In the genomic region with DNA sequence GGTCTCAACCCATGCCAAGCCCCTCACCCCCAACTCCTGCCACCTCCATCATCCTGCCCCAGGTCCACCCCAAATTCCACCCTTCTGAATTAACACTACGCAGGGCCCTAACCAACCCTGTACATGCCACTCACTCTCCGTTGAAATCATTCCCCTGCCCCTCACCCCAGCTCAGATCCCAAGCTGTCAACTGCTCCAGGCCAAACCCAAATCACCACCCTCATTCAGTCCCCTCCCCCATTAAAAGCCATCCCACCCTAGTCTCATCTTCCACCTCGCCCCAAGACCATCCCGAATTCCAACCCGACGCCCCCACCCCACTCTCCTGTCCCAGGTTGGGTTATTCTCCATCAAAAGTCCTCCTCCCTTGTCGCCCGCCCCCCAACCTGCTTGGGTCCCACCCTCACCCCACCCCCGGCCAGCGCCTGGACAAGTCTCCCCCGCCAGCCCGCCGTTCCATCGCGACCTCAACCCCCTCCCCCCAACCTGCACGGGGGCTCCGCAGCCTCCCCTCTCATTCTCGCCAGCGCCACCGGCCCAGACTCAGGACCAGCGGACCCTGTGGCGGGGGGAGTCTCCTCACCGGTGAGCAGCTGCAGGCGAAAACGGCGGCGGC, we compare ENCODE assay signal across 8 cellular contexts. TPM values are rescaled to one million over a fixed set of nuclear protein-coding genes. Genes with fewer than 3 reads are reported as not detected.
DNase-seq lines count a peak whose midpoint lies in the region; ATAC-seq, FAIRE-seq and TF ChIP-seq lines count a peak whose summit lies in the region.

No MANE protein-coding gene starts in this region.

- H3K4me2 ChIP-seq in OCI-LY3 (ENCODE audit: low read length) (peak overlapping the region; percentile 95), H1 (ENCODE audit: insufficient read depth in 1 of 2, low read depth in 2 of 2, low read length in 2 of 2) (peak overlapping the region; percentile 83 to 95)

- H2BK120ac ChIP-seq in H1 (replicated peaks; ENCODE audit: low read depth, low read length) = no peak overlapping the region

- H3K36me3 ChIP-seq in OCI-LY3 (replicated peaks; ENCODE audit: low read depth, low read length) = no peaks in the 10 kb centered on the region
- no peaks in the 10 kb centered on the region for H3K36me3 ChIP-seq in H1 (ENCODE audit: control insufficient read depth in 2 of 4, insufficient read depth in 4 of 4, low read length in 3 of 4)

- H3K27me3 ChIP-seq in OCI-LY3 (ENCODE audit: low read depth, low read length) (no peaks in the 10 kb centered on the region), H1 (replicated peaks in 1 of 4; ENCODE audit: control insufficient read depth in 3 of 4, extremely low read depth in 1 of 4, insufficient read depth in 3 of 4, low read length in 3 of 4) (no peaks in the 10 kb centered on the region)

- H2BK12ac ChIP-seq in H1 (ENCODE audit: low read depth, low read length) = no peak overlapping the region

- H3K18ac ChIP-seq in H1 (ENCODE audit: extremely low read depth, low read length) = peak overlapping the region; percentile 64; the same call in 1 of the 2 replicates

- H3K27me3 Mint-ChIP-seq in natural killer cell (ENCODE audit: low read depth in 2 of 2) = no peaks in the 10 kb centered on the region

- no peak overlapping the region for H3K4ac ChIP-seq in H1 (replicated peaks; ENCODE audit: insufficient read length, low read depth, low read length)

- no peak for TF ChIP-seq RAD21 in H1 (IDR thresholded peaks at IDR 0.05 in 1 of 2, conservative IDR thresholded peaks at IDR 0.05 in 1 of 2; ENCODE audit: low read depth in 2 of 2, low read length in 2 of 2)

- peaks cover 6% of the 10 kb centered on the region; the same call in 1 of the 2 replicates for H3K79me1 ChIP-seq in H1 (ENCODE audit: low read depth, low read length)

- no peaks in the 10 kb centered on the region for H3K9me3 Mint-ChIP-seq in natural killer cell

- FAIRE-seq in GM12891 (lab: Jason Lieb, UNC) = peak; percentile 47
- FAIRE-seq in H1 (lab: Jason Lieb, UNC) = no peak

- peak overlapping the region; percentile 62 for H4K5ac ChIP-seq in H1 (ENCODE audit: insufficient read length, low read depth, low read length)

- 7% methylated on average over 7 of the region's 27 CpGs; no CpG with 5 or more reads in 1 of the 2 experiments for WGBS in H1 (ENCODE audit: extremely low coverage in 1 of 2, insufficient coverage in 1 of 2, insufficient read length in 1 of 2, insufficient replicate concordance in 2 of 2, low coverage in 1 of 2, low lambda C conversion rate in 2 of 2, missing lambda C conversion rate in 1 of 2), 2 experiments

- H2BK5ac ChIP-seq in H1 (ENCODE audit: low read depth, low read length) = peak overlapping the region; percentile 85; the same call in 1 of the 2 replicates

- H3K36me3 Mint-ChIP-seq in natural killer cell = no peaks in the 10 kb centered on the region

- peak overlapping the region; percentile 85 for H3K9ac ChIP-seq in OCI-LY3 (ENCODE audit: low read length)
- H3K9ac ChIP-seq in H1 (replicated peaks in 1 of 4; ENCODE audit: extremely low read depth in 1 of 4, low read depth in 3 of 4, low read length in 3 of 4) = peak overlapping the region; percentile 20 to 68 (median 68); a peak in 6 of 7 replicates

- peak overlapping the region; percentile 44 for H4K91ac ChIP-seq in H1 (replicated peaks; ENCODE audit: insufficient read length, low read length)

- H3K4me3 Mint-ChIP-seq in natural killer cell = peak overlapping the region; percentile 97

- peak overlapping the region; percentile 56 for H3K56ac ChIP-seq in H1 (replicated peaks; ENCODE audit: insufficient read length, low read depth, low read length)

- H4K20me1 ChIP-seq in OCI-LY3 (ENCODE audit: insufficient read depth, low read length) (peaks cover 8% of the 10 kb centered on the region), H1 (replicated peaks in 1 of 2; ENCODE audit: control insufficient read depth in 1 of 2, insufficient read depth in 2 of 2, low read length in 2 of 2) (peaks cover 0 to 3% of the 10 kb centered on the region in 2 experiments)

- peaks cover 10% of the 10 kb centered on the region; the same call in 1 of the 2 replicates for H3K23me2 ChIP-seq in H1 (ENCODE audit: low read depth, low read length)

- DNase-seq in GM12891 (ENCODE audit: insufficient read length, low spot score) (no peak), H1 (ENCODE audit: low read depth in 1 of 2, low spot score in 2 of 2) (no peak), natural killer cell (no peak), KG1 (lab: John Stamatoyannopoulos, UW) (no peak), KBM-7 (no peak)
- DNase-seq in activated CD4-positive, CD25-positive, alpha-beta regulatory T cell treated with anti-CD3 and anti-CD28 coated beads, Interleukin-2, amount 50 U/mL, for 72 hours = no peak

- no peak overlapping the region for H3K23ac ChIP-seq in H1 (ENCODE audit: insufficient read length)

- CTCF ChIA-PET in H1 (lab: Charles Lee; ENCODE audit: partially characterized antibody) = interaction anchor here (0.9 to 4.2 kb wide), 6 partner anchors 28 to 322 kb away, joined by 3 to 19 read pairs (median 3); no protein-coding TSS in a partner anchor

- no peak overlapping the region for H3K14ac ChIP-seq in H1 (ENCODE audit: insufficient read length)

- peak overlapping the region; percentile 79 for H2AFZ ChIP-seq in OCI-LY3 (ENCODE audit: low read depth, low read length)
- no peak overlapping the region for H2AFZ ChIP-seq in H1 (ENCODE audit: low read length)

- H3K79me2 ChIP-seq in OCI-LY3 (ENCODE audit: low read length) (peaks cover 33% of the 10 kb centered on the region), H1 (ENCODE audit: control insufficient read depth in 1 of 2, insufficient read depth in 2 of 2, low read length in 2 of 2) (peaks cover 7 to 48% of the 10 kb centered on the region in 2 experiments)

- H2AK5ac ChIP-seq in H1 (ENCODE audit: low read depth, low read length) = no peak overlapping the region

- in situ Hi-C loops in KBM-7 (cut with MboI; ENCODE audit: low pct_unique_long_range_greater_than_20kb, low sequenced_read_pairs) = no loop called here

- ATAC-seq in natural killer cell (no peak), GM18909 (IDR thresholded peaks at IDR 0.05; ENCODE audit: poor library complexity, unreplicated experiment) (no peak)

- H3K9me3 ChIP-seq in OCI-LY3 (ENCODE audit: insufficient read depth, low read length) (no peaks in the 10 kb centered on the region), H1 (ENCODE audit: insufficient read depth in 2 of 2, low read depth in 1 of 2, low read length in 1 of 2) (no peaks in the 10 kb centered on the region)

- no peak for TF ChIP-seq CTCF in OCI-LY3 (IDR thresholded peaks at IDR 0.05; ENCODE audit: low read depth, low read length)
- no peak for TF ChIP-seq CTCF in H1 (IDR thresholded peaks at IDR 0.05; ENCODE audit: control extremely low read depth in 1 of 3, insufficient read depth in 1 of 3, low read depth in 1 of 3, low read length in 3 of 3)
- TF ChIP-seq CTCF in natural killer cell (IDR thresholded peaks at IDR 0.05) = no peak

- H3K4me3 ChIP-seq in OCI-LY3 (ENCODE audit: low read length) (peak overlapping the region; percentile 85), H1 (ENCODE audit: extremely low read depth in 1 of 4, insufficient read depth in 2 of 4, low read depth in 3 of 4, low read length in 4 of 4) (peak overlapping the region; percentile 80 to 95 (median 90))

- TF ChIP-seq POLR2A in GM12891 (IDR thresholded peaks at IDR 0.05; ENCODE audit: low read depth, low read length) (no peak), H1 (IDR thresholded peaks at IDR 0.05; ENCODE audit: control extremely low read depth in 1 of 2, low read depth in 2 of 2, low read length in 2 of 2) (no peak)

- H3K27ac Mint-ChIP-seq in natural killer cell = peak overlapping the region; percentile 90

- peak overlapping the region; percentile 35; the same call in 1 of the 2 replicates for H4K8ac ChIP-seq in H1 (ENCODE audit: extremely low read depth, insufficient read depth, low read length)

- intact Hi-C loops in natural killer cell (cut with micrococcal nuclease) = no loop called here

- peaks cover 33 to 35% of the 10 kb centered on the region in 2 donors for H3K4me1 Mint-ChIP-seq in natural killer cell

- no peak overlapping the region for H2BK15ac ChIP-seq in H1 (ENCODE audit: low read length)

- POLR2A ChIA-PET in H1 (lab: Charles Lee; ENCODE audit: partially characterized antibody) = interaction anchor here (0.9 to 1.4 kb wide), 4 partner anchors 35 to 118 kb away, joined by 3 to 4 read pairs (median 3); no protein-coding TSS in a partner anchor

- H3K27ac ChIP-seq in OCI-LY3 (ENCODE audit: low read length) (peak overlapping the region; percentile 75), H1 (ENCODE audit: low read depth, low read length) (peak overlapping the region; percentile 17; the same call in 1 of the 2 replicates)

- H3K4me1 ChIP-seq in OCI-LY3 (ENCODE audit: low read length) = peaks cover 12% of the 10 kb centered on the region
- H3K4me1 ChIP-seq in H1 (replicated peaks in 1 of 4; ENCODE audit: control insufficient read depth in 3 of 4, insufficient read depth in 4 of 4, low read length in 3 of 4) = peaks cover 3 to 10% (median 7%) of the 10 kb centered on the region in 4 experiments; a peak in 6 of 7 replicates

- no peak for TF ChIP-seq EP300 in H1 (IDR thresholded peaks at IDR 0.05; ENCODE audit: borderline replicate concordance in 1 of 2, low read depth in 2 of 2, low read length in 2 of 2)

- H2BK20ac ChIP-seq in H1 (ENCODE audit: low read length) = no peak overlapping the region

RNA-seq across cellular contexts. Expression of gene FAM168A, which starts 0.5 kb away (rescaled TPM):
- 12.9 TPM for polyA plus RNA-seq in GM12891 (2012; ENCODE audit: low read depth, missing spikeins)
- 21.6 and 22.8 TPM in 2 replicates for total RNA-seq in H1 (2021; fragmentation: NEBNext Ultra II Directional; extraction: Animal tissue kit (Norgen Biotek cat#: 25700))
- polyA plus RNA-seq in H1 (2011; rRNA removed) = 17.1 and 24.0 TPM in 2 replicates
- 11.8 TPM for polyA plus RNA-seq in H1 (2011; cell fraction: cytosol; rRNA removed)
- polyA plus RNA-seq in H1 (2011; cell fraction: nucleus; rRNA removed) = 41.5 TPM
- 11.4 to 15.5 TPM (median 14.4 TPM) in 4 replicates for polyA plus RNA-seq in H1 (2012, experiment 1 of 2)
- polyA plus RNA-seq in H1 (2012, experiment 2 of 2) = 7.8 TPM
- polyA plus RNA-seq in H1 (2013, experiment 1 of 2) = 11.9 TPM
- 10.7 TPM for polyA plus RNA-seq in H1 (2013, experiment 2 of 2)
- 25.2 and 28.5 TPM in 2 replicates for polyA minus RNA-seq in H1 (2011; rRNA and poly(A)+ RNA removed)
- 15.5 TPM for polyA minus RNA-seq in H1 (2011; cell fraction: cytosol; rRNA and poly(A)+ RNA removed)
- 23.6 TPM for polyA minus RNA-seq in H1 (2011; cell fraction: nucleus; rRNA and poly(A)+ RNA removed)
- 10 to 100 TPM; 27.4 to 39.8 (median 30.4) TPM for total RNA-seq in natural killer cell

RNA-seq across cellular contexts. Expression of gene PLEKHB1, which starts 48.9 kb away (rescaled TPM):
- polyA plus RNA-seq in GM12891 (2012; ENCODE audit: low read depth, missing spikeins) = 1.2 TPM
- 13.5 and 14.8 TPM in 2 replicates for total RNA-seq in H1 (2021; fragmentation: NEBNext Ultra II Directional; extraction: Animal tissue kit (Norgen Biotek cat#: 25700))
- 24.5 and 34.8 TPM in 2 replicates for polyA plus RNA-seq in H1 (2011; rRNA removed)
- polyA plus RNA-seq in H1 (2011; cell fraction: cytosol; rRNA removed) = 25.8 TPM
- polyA plus RNA-seq in H1 (2011; cell fraction: nucleus; rRNA removed) = 42.1 TPM
- polyA plus RNA-seq in H1 (2012, experiment 1 of 2) = 14.7 to 20.3 TPM (median 17.4 TPM) in 4 replicates
- 14.5 TPM for polyA plus RNA-seq in H1 (2012, experiment 2 of 2)
- 12.7 TPM for polyA plus RNA-seq in H1 (2013, experiment 1 of 2)
- 10.6 TPM for polyA plus RNA-seq in H1 (2013, experiment 2 of 2)
- 9.2 and 9.8 TPM in 2 replicates for polyA minus RNA-seq in H1 (2011; rRNA and poly(A)+ RNA removed)
- 12.6 TPM for polyA minus RNA-seq in H1 (2011; cell fraction: cytosol; rRNA and poly(A)+ RNA removed)
- 14.0 TPM for polyA minus RNA-seq in H1 (2011; cell fraction: nucleus; rRNA and poly(A)+ RNA removed)
- total RNA-seq in natural killer cell = 1 to 10 TPM; 2.9 to 4.3 (median 3.9) TPM
